Comparison of ENCODE assay signal across 7 cellular contexts in genomic region chr16:29791845-29792797, GRCh38. TPM values are rescaled to one million over a fixed set of nuclear protein-coding genes. Genes with fewer than 3 reads are reported as not detected.
DNase-seq lines count a peak whose midpoint lies in the region; ATAC-seq lines count a peak whose summit lies in the region.
"Had no signal": no experiment of that assay in that cellular context is flagged by ENCODE, and none has a peak within 500 bp of the region (broad histone marks: within the 10 kb centered on the region; RNA-seq: fewer than 3 reads in every experiment).

No MANE protein-coding gene starts in this region.

- ATAC-seq in activated naive CD4-positive, alpha-beta T cell treated with anti-CD3 and anti-CD28 coated beads, Interleukin-2, amount 50 U/mL, for 72 hours, result no peak
- no peak for ATAC-seq in naive thymus-derived CD4-positive, alpha-beta T cell
- ATAC-seq in HG03025 (IDR thresholded peaks at IDR 0.05; ENCODE audit: low FRiP score, unreplicated experiment), result no peak

- peaks cover 11% of the 10 kb centered on the region for H3K4me1 ChIP-seq in HAP-1
- peaks cover 17 to 29% of the 10 kb centered on the region in 2 donors for H3K4me1 ChIP-seq in naive thymus-derived CD4-positive, alpha-beta T cell (ENCODE audit: control insufficient read depth in 2 of 2, insufficient read depth in 2 of 2, low read length in 2 of 2)

- H3K4me3 Mint-ChIP-seq in naive thymus-derived CD4-positive, alpha-beta T cell, result peak overlapping the region; percentile 92 to 100 (median 98)

- H3K9me3 Mint-ChIP-seq in activated naive CD4-positive, alpha-beta T cell treated with anti-CD3 and anti-CD28 coated beads, Interleukin-2, amount 50 U/mL, for 72 hours, result no peaks in the 10 kb centered on the region
- no peaks in the 10 kb centered on the region for H3K9me3 Mint-ChIP-seq in naive thymus-derived CD4-positive, alpha-beta T cell

- in situ Hi-C loops in HAP-1 (cut with MboI; ENCODE audit: low sequenced_read_pairs), result no loop called here

- intact Hi-C loops in naive thymus-derived CD4-positive, alpha-beta T cell (cut with micrococcal nuclease), result loop anchor here (2.0 kb wide), 4 partner anchors 53 to 81 kb away; no protein-coding TSS in a partner anchor

- no peaks in the 10 kb centered on the region for H3K9me3 ChIP-seq in HAP-1
- no peaks in the 10 kb centered on the region for H3K9me3 ChIP-seq in naive thymus-derived CD4-positive, alpha-beta T cell (ENCODE audit: control insufficient read depth in 2 of 3, low read length in 3 of 3)

- POLR2A ChIA-PET in naive thymus-derived CD4-positive, alpha-beta T cell (lab: Charles Lee), result interaction anchor here (0.6 to 8.8 kb wide), 11 partner anchors 10 to 182 kb away, joined by 3 to 158 read pairs (median 16); partner anchors contain the start of genes MAZ, PRRT2 and TAOK2

- DNase-seq in HAP-1 (ENCODE audit: low spot score in 2 of 2) (peak in 1 of 2 experiments; percentile 28), C1 segment of cervical spinal cord (lab: John Stamatoyannopoulos, UW) (no peak), NOMO-1 (lab: John Stamatoyannopoulos, UW; ENCODE audit: unreplicated experiment in 2 of 2) (no peak)
- DNase-seq in activated naive CD4-positive, alpha-beta T cell treated with anti-CD3 and anti-CD28 coated beads, Interleukin-2, amount 50 U/mL, for 72 hours (ENCODE audit: low spot score in 2 of 2), result no peak
- DNase-seq in naive thymus-derived CD4-positive, alpha-beta T cell, result no peak
- DNase-seq: NCI-H526 treated with DMSO at 0.1 percent for 48 hours had no signal

- no peaks in the 10 kb centered on the region for H3K27me3 ChIP-seq in HAP-1 (ENCODE audit: low read depth)
- no peaks in the 10 kb centered on the region for H3K27me3 ChIP-seq in naive thymus-derived CD4-positive, alpha-beta T cell (ENCODE audit: control insufficient read depth in 2 of 2, insufficient read depth in 2 of 2, low read length in 2 of 2)

- H3K4me1 Mint-ChIP-seq in naive thymus-derived CD4-positive, alpha-beta T cell, result peaks cover 23 to 55% (median 45%) of the 10 kb centered on the region in 7 donors

- H3K4me3 ChIP-seq in HAP-1, result peak overlapping the region; percentile 81
- H3K4me3 ChIP-seq in naive thymus-derived CD4-positive, alpha-beta T cell (ENCODE audit: low read length), result peak overlapping the region; percentile 83

- H3K36me3 ChIP-seq in HAP-1 (replicated peaks), result peaks cover 35% of the 10 kb centered on the region
- H3K36me3 ChIP-seq in naive thymus-derived CD4-positive, alpha-beta T cell (ENCODE audit: control insufficient read depth in 2 of 3, insufficient read depth in 3 of 3, low read length in 3 of 3), result peaks cover 0 to 10% (median 0%) of the 10 kb centered on the region in 3 experiments

- peaks cover 0 to 2% (median 0%) of the 10 kb centered on the region in 5 donors for H3K27me3 Mint-ChIP-seq in naive thymus-derived CD4-positive, alpha-beta T cell

- peaks cover 45 to 50% of the 10 kb centered on the region in 2 donors for H3K36me3 Mint-ChIP-seq in activated naive CD4-positive, alpha-beta T cell treated with anti-CD3 and anti-CD28 coated beads, Interleukin-2, amount 50 U/mL, for 72 hours
- H3K36me3 Mint-ChIP-seq in naive thymus-derived CD4-positive, alpha-beta T cell, result peaks cover 0 to 23% (median 7%) of the 10 kb centered on the region in 5 donors

- H3K27ac Mint-ChIP-seq in activated naive CD4-positive, alpha-beta T cell treated with anti-CD3 and anti-CD28 coated beads, Interleukin-2, amount 50 U/mL, for 72 hours, result peak overlapping the region; percentile 52 to 94
- peak overlapping the region; percentile 93 to 99 (median 99) for H3K27ac Mint-ChIP-seq in naive thymus-derived CD4-positive, alpha-beta T cell

- CTCF ChIA-PET in naive thymus-derived CD4-positive, alpha-beta T cell (lab: Charles Lee), result interaction anchor here (0.6 to 4.2 kb wide), 2 partner anchors 12 to 25 kb away, joined by 4 to 28 read pairs; no protein-coding TSS in a partner anchor

- peak overlapping the region; percentile 88 for H3K27ac ChIP-seq in naive thymus-derived CD4-positive, alpha-beta T cell (ENCODE audit: low read depth, low read length)

RNA-seq across cellular contexts. Expression of gene KIF22, which starts 1.6 kb away (rescaled TPM):
- 100 to 1,000 TPM; 151 to 268 TPM for total RNA-seq in activated naive CD4-positive, alpha-beta T cell treated with anti-CD3 and anti-CD28 coated beads, Interleukin-2, amount 50 U/mL, for 72 hours
- total RNA-seq in naive thymus-derived CD4-positive, alpha-beta T cell, result 100 to 1,000 TPM in 1 of 5 experiments, 10 to 100 TPM in 4; 62.5 to 141 (median 81.3) TPM
- polyA plus RNA-seq in naive thymus-derived CD4-positive, alpha-beta T cell, result 10 to 100 TPM; 36.9 to 50.7 TPM

RNA-seq across cellular contexts. Expression of gene ZG16, which starts 14.1 kb away (rescaled TPM):
- total RNA-seq in activated naive CD4-positive, alpha-beta T cell treated with anti-CD3 and anti-CD28 coated beads, Interleukin-2, amount 50 U/mL, for 72 hours, result not detected
- total RNA-seq in naive thymus-derived CD4-positive, alpha-beta T cell, result not detected
- polyA plus RNA-seq in naive thymus-derived CD4-positive, alpha-beta T cell, result not detected

RNA-seq across cellular contexts. Expression of gene MAZ, which starts 14.2 kb away (rescaled TPM):
- 100 to 1,000 TPM; 285 to 386 TPM for total RNA-seq in activated naive CD4-positive, alpha-beta T cell treated with anti-CD3 and anti-CD28 coated beads, Interleukin-2, amount 50 U/mL, for 72 hours
- 100 to 1,000 TPM; 192 to 424 (median 259) TPM for total RNA-seq in naive thymus-derived CD4-positive, alpha-beta T cell
- polyA plus RNA-seq in naive thymus-derived CD4-positive, alpha-beta T cell, result 10 to 100 TPM; 36.9 to 44.5 TPM

RNA-seq across cellular contexts. Expression of gene PRRT2, which starts 19.9 kb away (rescaled TPM):
- total RNA-seq in activated naive CD4-positive, alpha-beta T cell treated with anti-CD3 and anti-CD28 coated beads, Interleukin-2, amount 50 U/mL, for 72 hours, result 1 to 10 TPM; 1.4 to 5.9 TPM
- 1 to 10 TPM; 1.9 to 4.6 (median 2.8) TPM for total RNA-seq in naive thymus-derived CD4-positive, alpha-beta T cell
- under 1 TPM in 1 of 2 donors, not detected in 1; 0.07 TPM for polyA plus RNA-seq in naive thymus-derived CD4-positive, alpha-beta T cell

RNA-seq across cellular contexts. Expression of gene PAGR1, which starts 23.8 kb away (rescaled TPM):
- total RNA-seq in activated naive CD4-positive, alpha-beta T cell treated with anti-CD3 and anti-CD28 coated beads, Interleukin-2, amount 50 U/mL, for 72 hours, result 10 to 100 TPM; 20.2 to 40.0 TPM
- total RNA-seq in naive thymus-derived CD4-positive, alpha-beta T cell, result 10 to 100 TPM; 17.5 to 42.0 (median 25.7) TPM
- 10 to 100 TPM; 54.0 to 62.6 TPM for polyA plus RNA-seq in naive thymus-derived CD4-positive, alpha-beta T cell
